In genomic region chr22:49979587-49980264, GRCh38 we compare ENCODE assay signal across 10 cellular contexts. TPM values are rescaled to one million over a fixed set of nuclear protein-coding genes. Genes with fewer than 3 reads are reported as not detected.
DNase-seq lines count a peak whose midpoint lies in the region; ATAC-seq lines count a peak whose summit lies in the region.
"Had no signal": no experiment of that assay in that cellular context is flagged by ENCODE, and none has a peak within 500 bp of the region (broad histone marks: within the 10 kb centered on the region; RNA-seq: fewer than 3 reads in every experiment).

No MANE protein-coding gene starts in this region.

- H3K4me3 ChIP-seq in aorta (ENCODE audit: low read length in 2 of 2): no peak overlapping the region

- H3K4me1 ChIP-seq in aorta (ENCODE audit: control insufficient read depth in 1 of 2, insufficient read depth in 2 of 2, low read length in 2 of 2): no peaks in the 10 kb centered on the region

- no peaks in the 10 kb centered on the region for H3K36me3 ChIP-seq in aorta (ENCODE audit: control insufficient read depth in 1 of 2, insufficient read depth in 2 of 2, low read length in 1 of 2)

- no peaks in the 10 kb centered on the region for H3K27me3 ChIP-seq in aorta (ENCODE audit: control insufficient read depth in 1 of 2, insufficient read depth in 2 of 2, low read length in 1 of 2)

- H3K9me3 ChIP-seq in aorta (ENCODE audit: control insufficient read depth, low read length): no peaks in the 10 kb centered on the region

- no peak overlapping the region for H3K27ac ChIP-seq in aorta (ENCODE audit: low read depth in 1 of 2, low read length in 2 of 2)

- peak; percentile 55 for ATAC-seq in aorta (ENCODE audit: low FRiP score)
- ATAC-seq in GM19328 (IDR thresholded peaks at IDR 0.05; ENCODE audit: unreplicated experiment): no peak

- intact Hi-C loops in aorta (cut with DNase I): loop anchor here (5.0 to 10.0 kb wide), 3 partner anchors 48 to 55 kb away; no protein-coding TSS in a partner anchor

- WGBS in aorta, 2 donors: 53 to 55% methylated on average over 7 of the region's 7 CpGs

- DNase-seq in NCI-H1417 (lab: John Stamatoyannopoulos, UW) (peak in 2 of 3 experiments; percentile 9 to 44), NCI-H1417 treated with DMSO at 0.1 percent for 48 hours (lab: John Stamatoyannopoulos, UW) (no peak), LoVo (ENCODE audit: low spot score) (peak; percentile 52), islet precursor cell (peak; percentile 67), aorta (peak; percentile 38 to 51), HPDE6-E6E7 (ENCODE audit: extremely low spot score) (no peak)
- DNase-seq in activated T-cell treated with anti-CD3 and anti-CD28 coated beads, Interleukin-2, amount 50 U/mL, for 48 hours: peak; percentile 69 to 70
- DNase-seq: right cardiac atrium had no signal

RNA-seq across cellular contexts. Expression of gene PIM3, which starts 19.2 kb away (rescaled TPM):
- 10 to 100 TPM; 41.4 to 74.9 TPM for total RNA-seq in aorta
- polyA plus RNA-seq in aorta: 10 to 100 TPM; 11.0 to 16.0 TPM

RNA-seq across cellular contexts. Expression of gene IL17REL, which starts 32.8 kb away (rescaled TPM):
- not detected for total RNA-seq in aorta
- under 1 TPM in 1 of 2 donors, not detected in 1; 0.05 TPM for polyA plus RNA-seq in aorta
- polyA plus RNA-seq: CD8-positive, alpha-beta memory T cell; right cardiac atrium had no signal

Comparison
In these comparisons a context has a peak if more than half of its experiments do, and no peak if none do; other contexts are left out.
1. DNase-seq: peak in NCI-H1417 (2 of 3), LoVo (single experiment), activated T-cell treated with anti-CD3 and anti-CD28 coated beads, Interleukin-2, amount 50 U/mL, for 48 hours (2 of 2), islet precursor cell (single experiment) and aorta (2 of 2); none in NCI-H1417 treated with DMSO at 0.1 percent for 48 hours (single experiment) and HPDE6-E6E7 (single experiment).